Comparison of ENCODE assay signal across 11 cellular contexts in the genomic region with DNA sequence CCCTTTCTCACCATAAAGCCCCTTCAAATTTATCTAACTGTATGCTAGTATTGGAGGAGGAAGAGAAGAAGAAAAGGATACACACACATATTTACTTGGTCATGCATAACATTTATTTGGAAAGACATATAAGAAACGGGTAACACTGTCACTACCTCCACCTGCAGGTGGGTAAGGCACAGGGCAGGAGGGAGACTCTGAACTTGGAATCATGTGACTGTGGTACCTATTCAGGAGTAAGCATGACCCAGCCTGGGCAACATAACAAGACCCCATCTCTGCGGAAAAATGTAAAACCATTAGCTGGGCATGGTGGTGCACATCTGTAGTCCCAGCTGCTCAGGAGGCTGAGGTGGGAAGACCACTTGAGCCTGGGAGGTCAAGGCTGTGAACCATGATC. TPM values are rescaled to one million over a fixed set of nuclear protein-coding genes. Genes with fewer than 3 reads are reported as not detected.
A peak's percentile ranks its signal among the peaks of the same experiment; 100 is the strongest.
DNase-seq lines count a peak whose midpoint lies in the region; ATAC-seq and TF ChIP-seq lines count a peak whose summit lies in the region.
"Had no signal": no experiment of that assay in that cellular context is flagged by ENCODE, and none has a peak within 500 bp of the region (broad histone marks: within the 10 kb centered on the region; RNA-seq: fewer than 3 reads in every experiment).

No MANE protein-coding gene starts in this region.

- H3K27ac ChIP-seq in HL-60 (replicated peaks) (no peak overlapping the region), SU-DHL-6 (ENCODE audit: low read depth, low read length) (no peak overlapping the region), hepatocyte (no peak overlapping the region)

- DNase-seq in DMS53 treated with DMSO at 0.1 percent for 48 hours (lab: John Stamatoyannopoulos, UW; ENCODE audit: unreplicated experiment) (peak; percentile 25), HL-60 (ENCODE audit: low read depth in 1 of 2, low spot score in 1 of 2) (no peak), hepatocyte (ENCODE audit: low spot score) (peak; percentile 32), EL (no peak), NCI-H1092 (lab: John Stamatoyannopoulos, UW) (no peak)
- DNase-seq: DMS79 treated with DMSO at 0.1 percent for 48 hours, NCI-H1092 treated with DMSO at 0.1 percent for 48 hours had no signal

- TF ChIP-seq CTCF in HL-60 (IDR thresholded peaks at IDR 0.05; ENCODE audit: insufficient read depth, low read length): peak; percentile 23
- TF ChIP-seq CTCF in SU-DHL-6 (IDR thresholded peaks at IDR 0.05; ENCODE audit: insufficient read depth, low read length, poor library complexity, severe bottlenecking): peak; percentile 17
- peak; percentile 11 for TF ChIP-seq CTCF in hepatocyte (IDR thresholded peaks at IDR 0.05; ENCODE audit: poor library complexity)

- H3K9me2 ChIP-seq in SU-DHL-6 (replicated peaks; ENCODE audit: insufficient read depth, low read length) (no peaks in the 10 kb centered on the region), hepatocyte (replicated peaks; ENCODE audit: insufficient read depth) (no peaks in the 10 kb centered on the region)

- H3K27me3 ChIP-seq in HL-60 (ENCODE audit: insufficient read depth, poor library complexity, severe bottlenecking) (no peaks in the 10 kb centered on the region), SU-DHL-6 (ENCODE audit: low read length) (no peaks in the 10 kb centered on the region), hepatocyte (no peaks in the 10 kb centered on the region)

- H3K36me3 ChIP-seq in SU-DHL-6 (ENCODE audit: low read length) (no peaks in the 10 kb centered on the region), hepatocyte (replicated peaks; ENCODE audit: insufficient read depth, low read depth) (no peaks in the 10 kb centered on the region)

- WGBS in hepatocyte (ENCODE audit: low lambda C conversion rate, missing lambda C conversion rate): 58% methylated on average over 2 of the region's 2 CpGs

- no peaks in the 10 kb centered on the region for H4K20me1 ChIP-seq in SU-DHL-6 (ENCODE audit: low read depth, low read length)
- no peaks in the 10 kb centered on the region for H4K20me1 ChIP-seq in hepatocyte (ENCODE audit: insufficient read depth, poor library complexity, severe bottlenecking)

- no peaks in the 10 kb centered on the region for H3K79me2 ChIP-seq in SU-DHL-6 (ENCODE audit: insufficient read depth, low read length)
- no peaks in the 10 kb centered on the region for H3K79me2 ChIP-seq in hepatocyte

- no peaks in the 10 kb centered on the region for H3F3A ChIP-seq in SU-DHL-6 (ENCODE audit: insufficient read depth)

- no peaks in the 10 kb centered on the region for H3K4me1 ChIP-seq in hepatocyte (ENCODE audit: insufficient read depth)

- H3K4me3 ChIP-seq in HL-60 (replicated peaks; ENCODE audit: insufficient read depth, low read length): no peak overlapping the region
- H3K4me3 ChIP-seq in SU-DHL-6 (ENCODE audit: insufficient read depth, low read length, poor library complexity, severe bottlenecking): no peak overlapping the region
- no peak overlapping the region for H3K4me3 ChIP-seq in hepatocyte

- H3K9me3 ChIP-seq in SU-DHL-6 (ENCODE audit: insufficient read depth, low read length) (no peaks in the 10 kb centered on the region), hepatocyte (ENCODE audit: low read depth) (no peaks in the 10 kb centered on the region)

- ATAC-seq in GM21381 (IDR thresholded peaks at IDR 0.05; ENCODE audit: unreplicated experiment): no peak
- no peak for ATAC-seq in GM19467 (IDR thresholded peaks at IDR 0.05; ENCODE audit: unreplicated experiment)
- ATAC-seq: natural killer cell treated with Interleukin-12 subunit alpha and Interleukin-12 subunit beta and Interleukin-15 and Interleukin-18, amount 100 ng/mL, for 72 hours had no signal

- no peak overlapping the region for H2AFZ ChIP-seq in SU-DHL-6 (ENCODE audit: low read depth, low read length, severe bottlenecking)
- H2AFZ ChIP-seq in hepatocyte: no peak overlapping the region

- H3K4me2 ChIP-seq in SU-DHL-6 (ENCODE audit: low read depth, low read length, poor library complexity, severe bottlenecking) (no peak overlapping the region), hepatocyte (no peak overlapping the region)

- H3K9ac ChIP-seq in SU-DHL-6 (ENCODE audit: low read length): no peak overlapping the region

RNA-seq across cellular contexts. Expression of a gene that starts 1.4 kb away (rescaled TPM):
- not detected in 2 replicates for total RNA-seq in hepatocyte
- polyA plus RNA-seq in hepatocyte: not detected in 2 replicates
- total RNA-seq: natural killer cell treated with Interleukin-12 subunit alpha and Interleukin-12 subunit beta and Interleukin-15 and Interleukin-18, amount 100 ng/mL, for 72 hours had no signal

Comparison
In these comparisons a context has a peak if more than half of its experiments do, and no peak if none do; other contexts are left out.
1. DNase-seq: peak in DMS53 treated with DMSO at 0.1 percent for 48 hours (single experiment) and hepatocyte (single experiment); none in HL-60 (0 of 2), EL (single experiment) and NCI-H1092 (single experiment).
2. Peak in every context shown above with its lines, with median percentiles within 50 percentile points of each other: CTCF ChIP-seq.